ENCODE assay signal across 8 cellular contexts in the genomic region with DNA sequence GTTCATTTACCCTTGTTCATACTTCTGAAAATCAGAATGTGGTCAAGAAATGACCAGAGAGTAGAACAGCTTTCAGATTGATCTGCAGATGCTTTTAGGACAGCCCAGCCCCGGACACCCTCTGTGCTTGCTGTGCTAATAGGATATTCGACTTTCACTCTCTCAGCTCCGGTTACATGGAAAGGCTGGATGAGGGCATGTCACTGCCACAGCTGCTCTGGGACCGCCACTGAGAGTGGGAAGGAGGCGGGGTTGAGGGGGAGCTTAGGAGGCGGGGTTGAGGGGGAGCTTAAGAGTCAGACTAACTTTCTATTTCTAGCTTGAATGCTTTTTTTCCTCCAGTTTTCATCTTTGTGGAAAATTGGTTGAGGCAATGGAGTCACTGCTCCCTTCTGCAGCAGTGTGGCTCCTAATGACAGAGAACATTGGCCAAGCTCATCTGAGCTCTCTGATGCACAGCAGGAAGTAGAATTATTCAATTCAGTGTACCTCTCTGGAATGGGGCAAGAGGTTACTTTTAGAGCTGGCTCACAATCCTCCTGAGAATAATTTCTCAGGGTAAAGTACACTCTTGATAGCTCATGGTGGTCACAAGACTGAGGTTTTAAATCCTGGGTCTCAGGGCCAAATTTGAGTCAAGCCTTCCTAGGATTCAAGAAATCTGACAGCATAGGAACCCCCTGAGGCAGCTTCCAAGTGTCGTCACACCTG.
DNase-seq lines count a peak whose midpoint lies in the region; ATAC-seq and TF ChIP-seq lines count a peak whose summit lies in the region.

No MANE protein-coding gene starts in this region.

- H3K4me1 Mint-ChIP-seq in effector memory CD8-positive, alpha-beta T cell (ENCODE audit: low read depth in 2 of 2): peaks cover 40 to 53% of the 10 kb centered on the region in 2 donors

- H3K4me1 ChIP-seq in A673 (ENCODE audit: insufficient read depth, low read length, poor library complexity, severe bottlenecking) (peaks cover 31% of the 10 kb centered on the region), mucosa of rectum (ENCODE audit: control insufficient read depth in 2 of 2, insufficient read depth in 2 of 2, low read length in 2 of 2) (peaks cover 33 to 40% of the 10 kb centered on the region in 2 donors), foreskin keratinocyte (peaks cover 2% of the 10 kb centered on the region)

- no TSS peak for BruUV-seq in A673 (replicated peaks; lab: Mats Ljungman, UMichigan)

- POLR2A ChIA-PET in A673 (lab: Charles Lee; ENCODE audit: low non-redundant PET): interaction anchor here (0.5 to 1.4 kb wide), 3 partner anchors 84 to 168 kb away, joined by 4 to 6 read pairs (median 5); partner anchors contain the start of genes ARHGAP35 and ZC3H4

- intact Hi-C loops in A673 (cut with micrococcal nuclease; ENCODE audit: unreplicated experiment): no loop called here

- peak overlapping the region in 1 of 2 donors; percentile 39 for H3K4me3 Mint-ChIP-seq in effector memory CD8-positive, alpha-beta T cell

- TF ChIP-seq CTCF in A673 (conservative IDR thresholded peaks at IDR 0.05; ENCODE audit: low read depth, low read length) (no peak), foreskin keratinocyte (conservative IDR thresholded peaks at IDR 0.05) (no peak)

- no peaks in the 10 kb centered on the region for H3K27me3 Mint-ChIP-seq in effector memory CD8-positive, alpha-beta T cell

- no peak for ATAC-seq in effector memory CD8-positive, alpha-beta T cell (replicated peaks)
- no peak for ATAC-seq in foreskin keratinocyte
- no peak for ATAC-seq in GM19463 (IDR thresholded peaks at IDR 0.05; ENCODE audit: unreplicated experiment)
- no peak for ATAC-seq in GM21576 (IDR thresholded peaks at IDR 0.05; ENCODE audit: unreplicated experiment)

- peak overlapping the region; percentile 45 to 48 for H3K9ac ChIP-seq in mucosa of rectum (ENCODE audit: low read depth in 1 of 2, low read length in 2 of 2)

- H3K27ac ChIP-seq in A673 (ENCODE audit: low read depth, low read length, poor library complexity, severe bottlenecking): peak overlapping the region; percentile 51
- H3K27ac ChIP-seq in mucosa of rectum (ENCODE audit: low read depth in 2 of 2, low read length in 2 of 2): peak overlapping the region; percentile 88 to 91
- no peak overlapping the region for H3K27ac ChIP-seq in foreskin keratinocyte

- no peaks in the 10 kb centered on the region for H3K9me3 Mint-ChIP-seq in effector memory CD8-positive, alpha-beta T cell

- peak; percentile 91 for DNase-seq in A673 (ENCODE audit: low spot score)
- peak; percentile 93 for DNase-seq in NCI-H2107 treated with DMSO at 0.1 percent for 48 hours (lab: John Stamatoyannopoulos, UW; ENCODE audit: unreplicated experiment)
- no peak for DNase-seq in effector memory CD8-positive, alpha-beta T cell
- DNase-seq in DMS114 treated with DMSO at 0.1 percent for 48 hours (lab: John Stamatoyannopoulos, UW; ENCODE audit: unreplicated experiment): no peak
- DNase-seq in foreskin keratinocyte: no peak

- H3K36me3 ChIP-seq in A673 (ENCODE audit: insufficient read depth, low read length, poor library complexity, severe bottlenecking) (no peaks in the 10 kb centered on the region), mucosa of rectum (ENCODE audit: control insufficient read depth in 2 of 2, insufficient read depth in 2 of 2, low read length in 2 of 2) (peaks cover 0 to 7% of the 10 kb centered on the region in 2 donors)

- H3K27ac Mint-ChIP-seq in effector memory CD8-positive, alpha-beta T cell: peak overlapping the region; percentile 19 to 49

- H3K4me3 ChIP-seq in A673 (ENCODE audit: low read depth, low read length, poor library complexity, severe bottlenecking) (peak overlapping the region; percentile 22), mucosa of rectum (ENCODE audit: low read length in 2 of 2) (peak overlapping the region in 1 of 2 donors; percentile 1)

- H3K9me3 ChIP-seq in A673 (ENCODE audit: low read depth, low read length, poor library complexity, severe bottlenecking) (no peaks in the 10 kb centered on the region), mucosa of rectum (ENCODE audit: control insufficient read depth in 2 of 2, low read length in 2 of 2) (no peaks in the 10 kb centered on the region)

- H3K27me3 ChIP-seq in A673 (replicated peaks; ENCODE audit: insufficient read depth, low read depth, low read length, poor library complexity) (no peaks in the 10 kb centered on the region), mucosa of rectum (ENCODE audit: control insufficient read depth in 2 of 2, insufficient read depth in 2 of 2, low read length in 2 of 2) (no peaks in the 10 kb centered on the region), foreskin keratinocyte (no peaks in the 10 kb centered on the region)

- CTCF ChIA-PET in A673 (lab: Charles Lee): no interaction called here

- peaks cover 24% of the 10 kb centered on the region for H3K36me3 Mint-ChIP-seq in effector memory CD8-positive, alpha-beta T cell (ENCODE audit: insufficient read depth)

Comparison
In these comparisons a context has a peak if more than half of its experiments do, and no peak if none do; other contexts are left out.
1. DNase-seq: peak in A673 (single experiment) and NCI-H2107 treated with DMSO at 0.1 percent for 48 hours (single experiment); none in effector memory CD8-positive, alpha-beta T cell (0 of 3), DMS114 treated with DMSO at 0.1 percent for 48 hours (single experiment) and foreskin keratinocyte (0 of 2).